ENCODE assay signal across 1 cellular context in genomic region chr7:51620690-51621089, GRCh38.
TF ChIP-seq lines count a peak whose summit lies in the region.

No MANE protein-coding gene starts in this region.

TF ChIP-seq in GM23338, 12 proteins besides CTCF, POLR2A, EP300 and RAD21 (continued from another document):
- TF ChIP-seq, protein P1, sequence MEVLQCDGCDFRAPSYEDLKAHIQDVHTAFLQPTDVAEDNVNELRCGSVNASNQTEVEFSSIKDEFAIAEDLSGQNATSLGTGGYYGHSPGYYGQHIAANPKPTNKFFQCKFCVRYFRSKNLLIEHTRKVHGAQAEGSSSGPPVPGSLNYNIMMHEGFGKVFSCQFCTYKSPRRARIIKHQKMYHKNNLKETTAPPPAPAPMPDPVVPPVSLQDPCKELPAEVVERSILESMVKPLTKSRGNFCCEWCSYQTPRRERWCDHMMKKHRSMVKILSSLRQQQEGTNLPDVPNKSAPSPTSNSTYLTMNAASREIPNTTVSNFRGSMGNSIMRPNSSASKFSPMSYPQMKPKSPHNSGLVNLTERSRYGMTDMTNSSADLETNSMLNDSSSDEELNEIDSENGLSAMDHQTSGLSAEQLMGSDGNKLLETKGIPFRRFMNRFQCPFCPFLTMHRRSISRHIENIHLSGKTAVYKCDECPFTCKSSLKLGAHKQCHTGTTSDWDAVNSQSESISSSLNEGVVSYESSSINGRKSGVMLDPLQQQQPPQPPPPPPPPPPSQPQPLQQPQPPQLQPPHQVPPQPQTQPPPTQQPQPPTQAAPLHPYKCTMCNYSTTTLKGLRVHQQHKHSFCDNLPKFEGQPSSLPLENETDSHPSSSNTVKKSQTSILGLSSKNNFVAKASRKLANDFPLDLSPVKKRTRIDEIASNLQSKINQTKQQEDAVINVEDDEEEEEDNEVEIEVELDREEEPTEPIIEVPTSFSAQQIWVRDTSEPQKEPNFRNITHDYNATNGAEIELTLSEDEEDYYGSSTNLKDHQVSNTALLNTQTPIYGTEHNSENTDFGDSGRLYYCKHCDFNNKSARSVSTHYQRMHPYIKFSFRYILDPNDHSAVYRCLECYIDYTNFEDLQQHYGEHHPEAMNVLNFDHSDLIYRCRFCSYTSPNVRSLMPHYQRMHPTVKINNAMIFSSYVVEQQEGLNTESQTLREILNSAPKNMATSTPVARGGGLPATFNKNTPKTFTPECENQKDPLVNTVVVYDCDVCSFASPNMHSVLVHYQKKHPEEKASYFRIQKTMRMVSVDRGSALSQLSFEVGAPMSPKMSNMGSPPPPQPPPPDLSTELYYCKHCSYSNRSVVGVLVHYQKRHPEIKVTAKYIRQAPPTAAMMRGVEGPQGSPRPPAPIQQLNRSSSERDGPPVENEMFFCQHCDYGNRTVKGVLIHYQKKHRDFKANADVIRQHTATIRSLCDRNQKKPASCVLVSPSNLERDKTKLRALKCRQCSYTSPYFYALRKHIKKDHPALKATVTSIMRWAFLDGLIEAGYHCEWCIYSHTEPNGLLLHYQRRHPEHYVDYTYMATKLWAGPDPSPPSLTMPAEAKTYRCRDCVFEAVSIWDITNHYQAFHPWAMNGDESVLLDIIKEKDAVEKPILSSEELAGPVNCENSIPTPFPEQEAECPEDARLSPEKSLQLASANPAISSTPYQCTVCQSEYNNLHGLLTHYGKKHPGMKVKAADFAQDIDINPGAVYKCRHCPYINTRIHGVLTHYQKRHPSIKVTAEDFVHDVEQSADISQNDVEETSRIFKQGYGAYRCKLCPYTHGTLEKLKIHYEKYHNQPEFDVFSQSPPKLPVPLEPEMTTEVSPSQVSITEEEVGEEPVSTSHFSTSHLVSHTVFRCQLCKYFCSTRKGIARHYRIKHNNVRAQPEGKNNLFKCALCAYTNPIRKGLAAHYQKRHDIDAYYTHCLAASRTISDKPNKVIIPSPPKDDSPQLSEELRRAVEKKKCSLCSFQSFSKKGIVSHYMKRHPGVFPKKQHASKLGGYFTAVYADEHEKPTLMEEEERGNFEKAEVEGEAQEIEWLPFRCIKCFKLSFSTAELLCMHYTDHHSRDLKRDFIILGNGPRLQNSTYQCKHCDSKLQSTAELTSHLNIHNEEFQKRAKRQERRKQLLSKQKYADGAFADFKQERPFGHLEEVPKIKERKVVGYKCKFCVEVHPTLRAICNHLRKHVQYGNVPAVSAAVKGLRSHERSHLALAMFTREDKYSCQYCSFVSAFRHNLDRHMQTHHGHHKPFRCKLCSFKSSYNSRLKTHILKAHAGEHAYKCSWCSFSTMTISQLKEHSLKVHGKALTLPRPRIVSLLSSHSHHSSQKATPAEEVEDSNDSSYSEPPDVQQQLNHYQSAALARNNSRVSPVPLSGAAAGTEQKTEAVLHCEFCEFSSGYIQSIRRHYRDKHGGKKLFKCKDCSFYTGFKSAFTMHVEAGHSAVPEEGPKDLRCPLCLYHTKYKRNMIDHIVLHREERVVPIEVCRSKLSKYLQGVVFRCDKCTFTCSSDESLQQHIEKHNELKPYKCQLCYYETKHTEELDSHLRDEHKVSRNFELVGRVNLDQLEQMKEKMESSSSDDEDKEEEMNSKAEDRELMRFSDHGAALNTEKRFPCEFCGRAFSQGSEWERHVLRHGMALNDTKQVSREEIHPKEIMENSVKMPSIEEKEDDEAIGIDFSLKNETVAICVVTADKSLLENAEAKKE (CRISPR knock-in tag; IDR thresholded peaks at IDR 0.05), result no peak
- TF ChIP-seq POLR2AphosphoS5 (IDR thresholded peaks at IDR 0.05; ENCODE audit: low read depth), result no peak
- no peak for TF ChIP-seq ZNF114 (CRISPR knock-in tag; IDR thresholded peaks at IDR 0.05)
